In genomic region chr2:231708050-231708772, GRCh38 we compare ENCODE assay signal across 8 cellular contexts. TPM values are rescaled to one million over a fixed set of nuclear protein-coding genes. Genes with fewer than 3 reads are reported as not detected.
DNase-seq lines count a peak whose midpoint lies in the region; ATAC-seq, FAIRE-seq and TF ChIP-seq lines count a peak whose summit lies in the region.

TSS of gene PTMA (plus strand) at chr2:231708525. CDS start at chr2:231708707, 182 bp downstream.

- no peak for TF ChIP-seq CTCF in psoas muscle (IDR thresholded peaks at IDR 0.05)

- H3K27me3 ChIP-seq in psoas muscle (ENCODE audit: insufficient read depth in 3 of 3, low read length in 2 of 3): no peaks in the 10 kb centered on the region

- intact Hi-C loops in left ventricle myocardium superior (cut with micrococcal nuclease): no loop called here
- intact Hi-C loops in psoas muscle (cut with DNase I): no loop called here

- H3K27ac ChIP-seq in angular gyrus (ENCODE audit: low read depth, low read length): peak within 1 kb of the TSS; percentile 99
- H3K27ac ChIP-seq in psoas muscle: peak within 1 kb of the TSS; percentile 97

- DNase-seq in NCI-H187 (lab: John Stamatoyannopoulos, UW) (peak; percentile 88 to 89), T-helper 2 cell (peak; percentile 98 to 100 (median 99)), left ventricle myocardium superior (peak; percentile 100), psoas muscle (peak; percentile 100), urothelium cell line (ENCODE audit: low spot score) (peak; percentile 96)

- ATAC-seq in GM18498 (IDR thresholded peaks at IDR 0.05; ENCODE audit: unreplicated experiment): peak; percentile 60
- ATAC-seq in HG02938 (IDR thresholded peaks at IDR 0.05; ENCODE audit: unreplicated experiment): peak; percentile 57
- ATAC-seq in left ventricle myocardium superior: peak; percentile 74
- ATAC-seq in psoas muscle: peak; percentile 67 to 76 (median 70)

- H3K36me3 ChIP-seq in psoas muscle (ENCODE audit: insufficient read depth in 1 of 2, low read depth in 1 of 2): peaks cover 0 to 21% of the 10 kb centered on the region in 2 donors

- H3K4me1 ChIP-seq in psoas muscle: peaks cover 17% of the 10 kb centered on the region

- peak within 1 kb of the TSS; percentile 89 for H3K4me3 ChIP-seq in psoas muscle

- 0% methylated on average over 55 to 81 of the region's 83 CpGs for WGBS in psoas muscle, 3 donors

- no peaks in the 10 kb centered on the region for H3K9me3 ChIP-seq in psoas muscle

- peak; percentile 50 for FAIRE-seq in urothelium cell line (lab: Jason Lieb, UNC)

RNA-seq across cellular contexts. Expression of gene PTMA, which starts in this region (rescaled TPM):
- total RNA-seq in left ventricle myocardium superior: 207 TPM
- 100 to 1,000 TPM; 124 to 263 (median 168) TPM for total RNA-seq in psoas muscle
- 100 to 1,000 TPM; 210 to 347 (median 274) TPM for polyA plus RNA-seq in psoas muscle

Comparison
In these comparisons a context has a peak if more than half of its experiments do, and no peak if none do; other contexts are left out.
1. Peak in every context shown above with its lines: DNase-seq, ATAC-seq, H3K4me3 ChIP-seq and H3K27ac ChIP-seq.